Comparison of ENCODE assay signal across 1 cellular context in genomic region chr6:146336200-146336599, GRCh38.
TF ChIP-seq lines count a peak whose summit lies in the region.

No MANE protein-coding gene starts in this region.

TF ChIP-seq in WTC11, 78 proteins besides CTCF, POLR2A, EP300 and RAD21 (continued from another document):
- TF ChIP-seq PRDM15 (CRISPR knock-in tag; IDR thresholded peaks at IDR 0.05) (no peak), ZNF416 (CRISPR knock-in tag; IDR thresholded peaks at IDR 0.05) (no peak), SP1 (CRISPR knock-in tag; conservative IDR thresholded peaks at IDR 0.05) (no peak), USF2 (CRISPR knock-in tag; IDR thresholded peaks at IDR 0.05) (no peak), MXD4 (CRISPR knock-in tag; IDR thresholded peaks at IDR 0.05; ENCODE audit: borderline replicate concordance) (no peak), SMAD3 (CRISPR knock-in tag; IDR thresholded peaks at IDR 0.05; ENCODE audit: borderline replicate concordance) (no peak)
